35 cellular contexts compared by ENCODE assay signal in genomic region chr4:94237271-94237670, GRCh38.
"Had no signal": no experiment of that assay in that cellular context is flagged by ENCODE, and none has a peak within 500 bp of the region (broad histone marks: within the 10 kb centered on the region; RNA-seq: fewer than 3 reads in every experiment).

No MANE protein-coding gene starts in this region.

- H3K4me3 Mint-ChIP-seq: activated B cell treated with CpG ODN at 0.5 μM for 24 hours; activated CD4-positive, alpha-beta memory T cell treated with anti-CD3 and anti-CD28 coated beads for 36 hours; activated CD4-positive, alpha-beta T cell treated with anti-CD3 and anti-CD28 coated beads, Interleukin-2, amount 10 ng/mL, durations not matched to agents 24 days and 14 days; activated CD8-positive, alpha-beta T cell treated with anti-CD3 and anti-CD28 coated beads for 36 hours; activated naive CD4-positive, alpha-beta T cell treated with anti-CD3 and anti-CD28 coated beads for 36 hours; activated naive CD8-positive, alpha-beta T cell treated with anti-CD3 and anti-CD28 coated beads for 36 hours; activated T-cell treated with anti-CD3 and anti-CD28 coated beads, Interleukin-2, amount 50 U/mL, for 4 hours; activated T-cell treated with anti-CD3 and anti-CD28 coated beads, Interleukin-2, amount 50 U/mL, for 72 hours; activated T-helper 1 cell treated with anti-CD3 and anti-CD28 coated beads, Interleukin-12 subunit alpha, Interleukin-12 subunit beta, Interleukin-2, Interleukin-4 antibody, amounts not matched to agents 30 ng/mL and 10 ng/mL and 1 ng/mL, durations not matched to agents 14 hours and 24 hours and 36 hours; activated T-helper 17 cell treated with anti-CD3 and anti-CD28 coated beads, Interleukin-2, amount 50 U/mL, for 72 hours; T-helper 1 cell treated with Interleukin-12 subunit alpha and Interleukin-12 subunit beta and Interleukin-4 antibody, amounts not matched to agents 30 μg/mL and 1 μg/mL, for 36 hours; T-helper 2 cell treated with Interferon-gamma antibody and Interleukin-4, amounts not matched to agents 5 μg/mL and 100 μg/mL, for 36 hours had no signal

- H3K4me1 Mint-ChIP-seq: activated B cell treated with CpG ODN at 0.5 μM for 24 hours; activated CD4-positive, alpha-beta T cell treated with anti-CD3 and anti-CD28 coated beads, Interleukin-2, amount 10 ng/mL, durations not matched to agents 24 days and 14 days; activated T-helper 17 cell treated with anti-CD3 and anti-CD28 coated beads, Interleukin-2, amount 50 U/mL, for 72 hours had no signal

- FAIRE-seq: astrocyte had no signal

- H3K27ac Mint-ChIP-seq: activated B cell treated with CpG ODN at 0.5 μM for 24 hours; activated CD4-positive, alpha-beta memory T cell treated with anti-CD3 and anti-CD28 coated beads for 36 hours; activated CD4-positive, alpha-beta T cell treated with anti-CD3 and anti-CD28 coated beads, Interleukin-2, amount 10 ng/mL, durations not matched to agents 24 days and 14 days; activated CD8-positive, alpha-beta T cell treated with anti-CD3 and anti-CD28 coated beads for 36 hours; activated naive CD4-positive, alpha-beta T cell treated with anti-CD3 and anti-CD28 coated beads for 36 hours; activated naive CD4-positive, alpha-beta T cell treated with anti-CD3 and anti-CD28 coated beads, Interleukin-2, amount 50 U/mL, for 72 hours; activated naive CD8-positive, alpha-beta T cell treated with anti-CD3 and anti-CD28 coated beads for 36 hours; activated T-cell treated with anti-CD3 and anti-CD28 coated beads, Interleukin-2, amount 50 U/mL, for 72 hours; activated T-helper 1 cell treated with anti-CD3 and anti-CD28 coated beads, Interleukin-12 subunit alpha, Interleukin-12 subunit beta, Interleukin-2, Interleukin-4 antibody, amounts not matched to agents 30 ng/mL and 10 ng/mL and 1 ng/mL, durations not matched to agents 14 hours and 24 hours and 36 hours; activated T-helper 17 cell treated with anti-CD3 and anti-CD28 coated beads, Interleukin-2, amount 50 U/mL, for 72 hours; T-helper 1 cell treated with Interleukin-12 subunit alpha and Interleukin-12 subunit beta and Interleukin-4 antibody, amounts not matched to agents 30 μg/mL and 1 μg/mL, for 36 hours; T-helper 2 cell treated with Interferon-gamma antibody and Interleukin-4, amounts not matched to agents 5 μg/mL and 100 μg/mL, for 36 hours had no signal

- H3K9me3 ChIP-seq: adrenal gland, body of pancreas, breast epithelium had no signal

- H3K27me3 Mint-ChIP-seq: activated B cell treated with CpG ODN at 0.5 μM for 24 hours; activated CD4-positive, alpha-beta memory T cell treated with anti-CD3 and anti-CD28 coated beads for 36 hours; activated CD4-positive, alpha-beta T cell treated with anti-CD3 and anti-CD28 coated beads, Interleukin-2, amount 10 ng/mL, durations not matched to agents 24 days and 14 days; activated CD8-positive, alpha-beta T cell treated with anti-CD3 and anti-CD28 coated beads for 36 hours; activated naive CD8-positive, alpha-beta T cell treated with anti-CD3 and anti-CD28 coated beads for 36 hours; activated T-helper 17 cell treated with anti-CD3 and anti-CD28 coated beads, Interleukin-2, amount 50 U/mL, for 72 hours had no signal

- H3K4me1 ChIP-seq: body of pancreas, breast epithelium had no signal

- H3K27me3 ChIP-seq: adrenal gland, brain microvascular endothelial cell, breast epithelium had no signal

- H3K4me3 ChIP-seq: adrenal gland, body of pancreas, breast epithelium had no signal

- H3K36me3 ChIP-seq: breast epithelium had no signal

- H3K27ac ChIP-seq: adrenal gland, body of pancreas, brain microvascular endothelial cell, breast epithelium, VCaP had no signal

- DNase-seq: activated B cell treated with CpG ODN at 0.5 μM for 24 hours; activated CD4-positive, alpha-beta memory T cell treated with anti-CD3 and anti-CD28 coated beads for 36 hours; activated CD4-positive, alpha-beta T cell treated with anti-CD3 and anti-CD28 coated beads for 4 hours; activated CD4-positive, alpha-beta T cell treated with anti-CD3 and anti-CD28 coated beads, Interleukin-2, amount 10 ng/mL, durations not matched to agents 24 days and 14 days; activated CD4-positive, alpha-beta T cell treated with anti-CD3 and anti-CD28 coated beads, Interleukin-2, amount 50 U/mL, for 1 hour; activated CD4-positive, alpha-beta T cell treated with anti-CD3 and anti-CD28 coated beads, Interleukin-2, amount 50 U/mL, for 4 hours; activated CD4-positive, CD25-positive, alpha-beta regulatory T cell treated with anti-CD3 and anti-CD28 coated beads, Interleukin-2, amount 50 U/mL, for 72 hours; activated CD8-positive, alpha-beta memory T cell treated with anti-CD3 and anti-CD28 coated beads, Interleukin-2, amount 50 U/mL, for 4 hours; activated CD8-positive, alpha-beta T cell treated with anti-CD3 and anti-CD28 coated beads for 36 hours; activated effector memory CD4-positive, alpha-beta T cell treated with anti-CD3 and anti-CD28 coated beads, Interleukin-2, amount 50 U/mL, for 16 hours; activated gamma-delta T cell treated with Interleukin-2 at 50 U/mL for 16 hours; activated naive CD4-positive, alpha-beta T cell; activated naive CD4-positive, alpha-beta T cell treated with anti-CD3 and anti-CD28 coated beads for 36 hours; activated naive CD4-positive, alpha-beta T cell treated with anti-CD3 and anti-CD28 coated beads, Interleukin-2, amount 50 U/mL, for 16 hours; activated naive CD8-positive, alpha-beta T cell treated with anti-CD3 and anti-CD28 coated beads for 36 hours; activated T-cell treated with anti-CD3 and anti-CD28 coated beads for 4 hours; activated T-cell treated with anti-CD3 and anti-CD28 coated beads, Interleukin-2, amount 50 U/mL, for 1 hour; activated T-cell treated with anti-CD3 and anti-CD28 coated beads, Interleukin-2, amount 50 U/mL, for 4 hours; activated T-cell treated with anti-CD3 and anti-CD28 coated beads, Interleukin-2, amount 50 U/mL, for 72 hours; adrenal gland; amniotic stem cell; aorta; body of pancreas; brain microvascular endothelial cell; central memory CD4-positive, alpha-beta T cell; T-helper 2 cell; T-helper 9 cell had no signal

- H3K9me3 Mint-ChIP-seq: activated B cell treated with CpG ODN at 0.5 μM for 24 hours; activated CD4-positive, alpha-beta memory T cell treated with anti-CD3 and anti-CD28 coated beads for 36 hours; activated CD4-positive, alpha-beta T cell treated with anti-CD3 and anti-CD28 coated beads, Interleukin-2, amount 10 ng/mL, durations not matched to agents 24 days and 14 days; activated CD8-positive, alpha-beta T cell treated with anti-CD3 and anti-CD28 coated beads for 36 hours; activated naive CD4-positive, alpha-beta T cell treated with anti-CD3 and anti-CD28 coated beads for 36 hours; activated naive CD4-positive, alpha-beta T cell treated with anti-CD3 and anti-CD28 coated beads, Interleukin-2, amount 50 U/mL, for 72 hours; activated naive CD8-positive, alpha-beta T cell treated with anti-CD3 and anti-CD28 coated beads for 36 hours; activated T-cell treated with anti-CD3 and anti-CD28 coated beads, Interleukin-2, amount 50 U/mL, for 4 hours; activated T-cell treated with anti-CD3 and anti-CD28 coated beads, Interleukin-2, amount 50 U/mL, for 72 hours; activated T-helper 1 cell treated with anti-CD3 and anti-CD28 coated beads, Interleukin-12 subunit alpha, Interleukin-12 subunit beta, Interleukin-2, Interleukin-4 antibody, amounts not matched to agents 30 ng/mL and 10 ng/mL and 1 ng/mL, durations not matched to agents 14 hours and 24 hours and 36 hours; activated T-helper 17 cell treated with anti-CD3 and anti-CD28 coated beads, Interleukin-2, amount 50 U/mL, for 72 hours; T-helper 1 cell treated with Interleukin-12 subunit alpha and Interleukin-12 subunit beta and Interleukin-4 antibody, amounts not matched to agents 30 μg/mL and 1 μg/mL, for 36 hours; T-helper 2 cell treated with Interferon-gamma antibody and Interleukin-4, amounts not matched to agents 5 μg/mL and 100 μg/mL, for 36 hours had no signal

- ATAC-seq: activated CD8-positive, alpha-beta T cell treated with anti-CD3 and anti-CD28 coated beads for 36 hours; activated naive CD4-positive, alpha-beta T cell treated with anti-CD3 and anti-CD28 coated beads, Interleukin-2, amount 50 U/mL, for 72 hours; activated T-cell treated with anti-CD3 and anti-CD28 coated beads, Interleukin-2, amount 50 U/mL, for 4 hours; activated T-cell treated with anti-CD3 and anti-CD28 coated beads, Interleukin-2, amount 50 U/mL, for 72 hours; activated T-helper 17 cell treated with anti-CD3 and anti-CD28 coated beads, Interleukin-2, amount 50 U/mL, for 72 hours; body of pancreas had no signal
